13 cellular contexts compared by ENCODE assay signal in the genomic region with DNA sequence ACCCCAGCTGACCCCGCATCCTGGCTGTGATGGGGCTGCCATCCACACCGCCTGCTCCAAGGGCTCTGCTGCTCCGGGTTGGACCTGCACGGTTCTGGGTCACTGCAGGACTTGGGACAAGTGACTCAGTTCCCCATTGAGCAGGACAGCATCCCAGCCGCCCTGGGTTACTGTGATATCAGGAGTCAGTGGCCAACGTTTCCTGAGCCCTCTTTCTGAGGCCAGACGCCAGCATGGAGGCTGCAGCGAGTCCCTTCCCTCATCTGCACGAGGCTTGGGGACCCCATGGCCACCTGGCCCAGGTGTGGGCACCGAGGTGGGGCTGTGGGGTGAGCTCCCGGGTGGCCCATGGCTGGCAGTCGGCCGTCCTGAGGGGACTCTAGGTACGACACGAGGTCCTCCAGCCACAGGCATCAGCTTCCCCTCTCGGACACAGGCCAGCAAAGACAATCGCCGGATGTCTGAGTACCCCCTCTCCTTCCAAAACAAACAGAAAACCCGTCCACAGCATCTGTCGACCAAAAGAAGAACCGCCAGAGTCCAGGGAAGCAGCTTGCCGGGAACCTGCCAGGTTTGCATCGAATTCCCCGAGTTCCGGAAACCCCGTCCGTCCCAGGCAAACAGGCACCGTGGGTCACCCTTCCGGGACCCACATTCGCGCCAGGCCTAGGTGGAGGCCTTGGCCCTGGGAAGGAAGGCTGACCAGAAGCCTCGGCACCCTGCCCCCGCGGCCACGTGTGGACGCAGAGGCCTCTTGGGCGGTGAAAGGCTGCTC.
DNase-seq lines count a peak whose midpoint lies in the region; ATAC-seq and TF ChIP-seq lines count a peak whose summit lies in the region.
"Had no signal": no experiment of that assay in that cellular context is flagged by ENCODE, and none has a peak within 500 bp of the region (broad histone marks: within the 10 kb centered on the region; RNA-seq: fewer than 3 reads in every experiment).

No MANE protein-coding gene starts in this region.

- in situ Hi-C loops in gastrocnemius medialis (cut with MboI; ENCODE audit: low sequenced_read_pairs in 4 of 4): no loop called here

- no peak overlapping the region for H3K27ac Mint-ChIP-seq in HFFc6
- H3K27ac Mint-ChIP-seq: nephron progenitor cell had no signal

- H3K4me3 ChIP-seq in coronary artery: peak overlapping the region; percentile 66
- H3K4me3 ChIP-seq in gastrocnemius medialis: peak overlapping the region; percentile 22 to 55 (median 48)
- H3K4me3 ChIP-seq: BLaER1 treated with 17β-estradiol and CSF1 and Interleukin-3, amounts not matched to agents 10 nM and 100 nM had no signal

- ATAC-seq in gastrocnemius medialis (peak; percentile 63 to 74), GM19467 (IDR thresholded peaks at IDR 0.05; ENCODE audit: unreplicated experiment) (no peak), GM21390 (IDR thresholded peaks at IDR 0.05; ENCODE audit: unreplicated experiment) (no peak), HG03039 (IDR thresholded peaks at IDR 0.05; ENCODE audit: unreplicated experiment) (no peak)

- H3K9me3 Mint-ChIP-seq in HFFc6: no peaks in the 10 kb centered on the region
- H3K9me3 Mint-ChIP-seq: nephron progenitor cell had no signal

- DNase-seq in HFFc6: no peak
- no peak for DNase-seq in coronary artery (ENCODE audit: low spot score)
- DNase-seq in left kidney (ENCODE audit: low read depth, low spot score): peak; percentile 38
- DNase-seq in gastrocnemius medialis: no peak
- DNase-seq in HCEC 1CT: no peak
- DNase-seq: MV-4-11, NCI-H510A treated with DMSO at 0.1 percent for 48 hours had no signal

- H3K27me3 Mint-ChIP-seq in HFFc6 (ENCODE audit: insufficient read depth): peaks cover 12% of the 10 kb centered on the region

- no peak for TF ChIP-seq CTCF in HFFc6 (IDR thresholded peaks at IDR 0.05)
- TF ChIP-seq CTCF in coronary artery (IDR thresholded peaks at IDR 0.05): no peak
- no peak for TF ChIP-seq CTCF in gastrocnemius medialis (IDR thresholded peaks at IDR 0.05 in 4 of 5, conservative IDR thresholded peaks at IDR 0.05 in 1 of 5)

- H3K27me3 ChIP-seq in gastrocnemius medialis: peaks cover 0 to 14% (median 8%) of the 10 kb centered on the region in 3 donors

- no peaks in the 10 kb centered on the region for H3K9me3 ChIP-seq in gastrocnemius medialis
- H3K9me3 ChIP-seq: BLaER1 treated with 17β-estradiol and CSF1 and Interleukin-3, amounts not matched to agents 10 nM and 100 nM had no signal

- H3K4me1 Mint-ChIP-seq in HFFc6 (ENCODE audit: low read depth): peaks cover 6% of the 10 kb centered on the region; the same call in 1 of the 2 replicates

- no peaks in the 10 kb centered on the region for H3K36me3 ChIP-seq in gastrocnemius medialis
- H3K36me3 ChIP-seq: BLaER1 treated with 17β-estradiol and CSF1 and Interleukin-3, amounts not matched to agents 10 nM and 100 nM had no signal

- peaks cover 0 to 5% of the 10 kb centered on the region in 2 donors for H3K4me1 ChIP-seq in gastrocnemius medialis

- H3K4me3 Mint-ChIP-seq in HFFc6: peak overlapping the region; percentile 75; the same call in 1 of the 2 replicates

- H3K36me3 Mint-ChIP-seq in HFFc6 (ENCODE audit: low read depth): no peaks in the 10 kb centered on the region

- TF ChIP-seq POLR2A in gastrocnemius medialis (IDR thresholded peaks at IDR 0.05): no peak

- peak overlapping the region in 1 of 2 donors; percentile 32 for H3K27ac ChIP-seq in coronary artery
- H3K27ac ChIP-seq in gastrocnemius medialis: peak overlapping the region in 3 of 4 donors; percentile 8 to 61 (median 50)
- H3K27ac ChIP-seq: BLaER1 treated with 17β-estradiol and CSF1 and Interleukin-3, amounts not matched to agents 10 nM and 100 nM; HL-60 had no signal

- intact Hi-C loops in gastrocnemius medialis (cut with DNase I; ENCODE audit: low total_unique reads): no loop called here

Comparison
In these comparisons a context has a peak if more than half of its experiments do, and no peak if none do; other contexts are left out.
1. ATAC-seq: peak in gastrocnemius medialis (2 of 2); none in GM19467 (single experiment), GM21390 (single experiment) and HG03039 (single experiment).